1 cellular context compared by ENCODE assay signal in genomic region chr14:96167224-96168148, GRCh38.
TF ChIP-seq lines count a peak whose summit lies in the region.

No MANE protein-coding gene starts in this region.

TF ChIP-seq in HEK293, 187 proteins besides CTCF, POLR2A, EP300 and RAD21 (continued from another document):
- TF ChIP-seq KLF10 (tag by site-specific recombination; IDR thresholded peaks at IDR 0.05) = no peak
- TF ChIP-seq ZNF138 (tag by site-specific recombination; IDR thresholded peaks at IDR 0.05; ENCODE audit: borderline replicate concordance) = no peak
- TF ChIP-seq ZNF639 (tag by site-specific recombination; IDR thresholded peaks at IDR 0.05) = peak; percentile 46; the same call in 1 of the 2 replicates
- peak; percentile 92 for TF ChIP-seq KLF1 (tag by site-specific recombination; IDR thresholded peaks at IDR 0.05)
- TF ChIP-seq ZNF175 (tag by site-specific recombination; IDR thresholded peaks at IDR 0.05) = no peak
- TF ChIP-seq, protein P1, sequence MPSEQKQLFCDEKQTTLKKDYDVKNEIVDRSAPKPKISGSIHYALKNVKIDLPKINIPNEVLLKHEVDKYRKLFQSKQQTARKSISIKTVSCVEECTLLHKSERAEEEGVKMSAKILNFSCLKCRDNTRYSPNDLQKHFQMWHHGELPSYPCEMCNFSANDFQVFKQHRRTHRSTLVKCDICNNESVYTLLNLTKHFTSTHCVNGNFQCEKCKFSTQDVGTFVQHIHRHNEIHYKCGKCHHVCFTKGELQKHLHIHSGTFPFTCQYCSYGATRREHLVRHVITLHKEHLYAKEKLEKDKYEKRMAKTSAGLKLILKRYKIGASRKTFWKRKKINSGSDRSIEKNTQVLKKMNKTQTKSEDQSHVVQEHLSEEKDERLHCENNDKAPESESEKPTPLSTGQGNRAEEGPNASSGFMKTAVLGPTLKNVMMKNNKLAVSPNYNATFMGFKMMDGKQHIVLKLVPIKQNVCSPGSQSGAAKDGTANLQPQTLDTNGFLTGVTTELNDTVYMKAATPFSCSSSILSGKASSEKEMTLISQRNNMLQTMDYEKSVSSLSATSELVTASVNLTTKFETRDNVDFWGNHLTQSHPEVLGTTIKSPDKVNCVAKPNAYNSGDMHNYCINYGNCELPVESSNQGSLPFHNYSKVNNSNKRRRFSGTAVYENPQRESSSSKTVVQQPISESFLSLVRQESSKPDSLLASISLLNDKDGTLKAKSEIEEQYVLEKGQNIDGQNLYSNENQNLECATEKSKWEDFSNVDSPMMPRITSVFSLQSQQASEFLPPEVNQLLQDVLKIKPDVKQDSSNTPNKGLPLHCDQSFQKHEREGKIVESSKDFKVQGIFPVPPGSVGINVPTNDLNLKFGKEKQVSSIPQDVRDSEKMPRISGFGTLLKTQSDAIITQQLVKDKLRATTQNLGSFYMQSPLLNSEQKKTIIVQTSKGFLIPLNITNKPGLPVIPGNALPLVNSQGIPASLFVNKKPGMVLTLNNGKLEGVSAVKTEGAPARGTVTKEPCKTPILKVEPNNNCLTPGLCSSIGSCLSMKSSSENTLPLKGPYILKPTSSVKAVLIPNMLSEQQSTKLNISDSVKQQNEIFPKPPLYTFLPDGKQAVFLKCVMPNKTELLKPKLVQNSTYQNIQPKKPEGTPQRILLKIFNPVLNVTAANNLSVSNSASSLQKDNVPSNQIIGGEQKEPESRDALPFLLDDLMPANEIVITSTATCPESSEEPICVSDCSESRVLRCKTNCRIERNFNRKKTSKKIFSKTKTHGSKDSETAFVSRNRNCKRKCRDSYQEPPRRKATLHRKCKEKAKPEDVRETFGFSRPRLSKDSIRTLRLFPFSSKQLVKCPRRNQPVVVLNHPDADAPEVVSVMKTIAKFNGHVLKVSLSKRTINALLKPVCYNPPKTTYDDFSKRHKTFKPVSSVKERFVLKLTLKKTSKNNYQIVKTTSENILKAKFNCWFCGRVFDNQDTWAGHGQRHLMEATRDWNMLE (tag by site-specific recombination; conservative IDR thresholded peaks at IDR 0.05; ENCODE audit: low read depth) = 0 out of 2 replicates have a peak, but pooled peaks have one; percentile 37
- TF ChIP-seq GLIS1 (tag by site-specific recombination; IDR thresholded peaks at IDR 0.05) = peak; percentile 11; the same call in 1 of the 2 replicates
- TF ChIP-seq ZNF24 (tag by site-specific recombination; IDR thresholded peaks at IDR 0.05) = no peak
- TF ChIP-seq ZNF530 (tag by site-specific recombination; IDR thresholded peaks at IDR 0.05; ENCODE audit: low read depth) = no peak
- TF ChIP-seq, protein P2, sequence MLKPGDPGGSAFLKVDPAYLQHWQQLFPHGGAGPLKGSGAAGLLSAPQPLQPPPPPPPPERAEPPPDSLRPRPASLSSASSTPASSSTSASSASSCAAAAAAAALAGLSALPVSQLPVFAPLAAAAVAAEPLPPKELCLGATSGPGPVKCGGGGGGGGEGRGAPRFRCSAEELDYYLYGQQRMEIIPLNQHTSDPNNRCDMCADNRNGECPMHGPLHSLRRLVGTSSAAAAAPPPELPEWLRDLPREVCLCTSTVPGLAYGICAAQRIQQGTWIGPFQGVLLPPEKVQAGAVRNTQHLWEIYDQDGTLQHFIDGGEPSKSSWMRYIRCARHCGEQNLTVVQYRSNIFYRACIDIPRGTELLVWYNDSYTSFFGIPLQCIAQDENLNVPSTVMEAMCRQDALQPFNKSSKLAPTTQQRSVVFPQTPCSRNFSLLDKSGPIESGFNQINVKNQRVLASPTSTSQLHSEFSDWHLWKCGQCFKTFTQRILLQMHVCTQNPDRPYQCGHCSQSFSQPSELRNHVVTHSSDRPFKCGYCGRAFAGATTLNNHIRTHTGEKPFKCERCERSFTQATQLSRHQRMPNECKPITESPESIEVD (tag by site-specific recombination; IDR thresholded peaks at IDR 0.05) = peak; percentile 44; the same call in 1 of the 2 replicates
- peak; percentile 91 for TF ChIP-seq SP7 (tag by site-specific recombination; IDR thresholded peaks at IDR 0.05)
- no peak for TF ChIP-seq ZNF18 (tag by site-specific recombination; IDR thresholded peaks at IDR 0.05)
- TF ChIP-seq ZFHX2 (tag by site-specific recombination; conservative IDR thresholded peaks at IDR 0.05) = peak; percentile 35; the same call in 1 of the 2 replicates
- TF ChIP-seq IKZF3 (tag by site-specific recombination; IDR thresholded peaks at IDR 0.05) = 0 out of 2 replicates have a peak, but pooled peaks have one; percentile 30
- TF ChIP-seq PRDM10 (tag by site-specific recombination; IDR thresholded peaks at IDR 0.05) = peak; percentile 26; the same call in 1 of the 2 replicates
- TF ChIP-seq ZNF692 (tag by site-specific recombination; IDR thresholded peaks at IDR 0.05) = 0 out of 2 replicates have a peak, but pooled peaks have one; percentile 20
- peak; percentile 56; the same call in 1 of the 2 replicates for TF ChIP-seq YY2 (tag by site-specific recombination; IDR thresholded peaks at IDR 0.05)
- TF ChIP-seq ZNF280D (tag by site-specific recombination; IDR thresholded peaks at IDR 0.05) = no peak
- TF ChIP-seq, protein P3, sequence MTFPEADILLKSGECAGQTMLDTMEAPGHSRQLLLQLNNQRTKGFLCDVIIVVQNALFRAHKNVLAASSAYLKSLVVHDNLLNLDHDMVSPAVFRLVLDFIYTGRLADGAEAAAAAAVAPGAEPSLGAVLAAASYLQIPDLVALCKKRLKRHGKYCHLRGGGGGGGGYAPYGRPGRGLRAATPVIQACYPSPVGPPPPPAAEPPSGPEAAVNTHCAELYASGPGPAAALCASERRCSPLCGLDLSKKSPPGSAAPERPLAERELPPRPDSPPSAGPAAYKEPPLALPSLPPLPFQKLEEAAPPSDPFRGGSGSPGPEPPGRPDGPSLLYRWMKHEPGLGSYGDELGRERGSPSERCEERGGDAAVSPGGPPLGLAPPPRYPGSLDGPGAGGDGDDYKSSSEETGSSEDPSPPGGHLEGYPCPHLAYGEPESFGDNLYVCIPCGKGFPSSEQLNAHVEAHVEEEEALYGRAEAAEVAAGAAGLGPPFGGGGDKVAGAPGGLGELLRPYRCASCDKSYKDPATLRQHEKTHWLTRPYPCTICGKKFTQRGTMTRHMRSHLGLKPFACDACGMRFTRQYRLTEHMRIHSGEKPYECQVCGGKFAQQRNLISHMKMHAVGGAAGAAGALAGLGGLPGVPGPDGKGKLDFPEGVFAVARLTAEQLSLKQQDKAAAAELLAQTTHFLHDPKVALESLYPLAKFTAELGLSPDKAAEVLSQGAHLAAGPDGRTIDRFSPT (tag by site-specific recombination; IDR thresholded peaks at IDR 0.05) = no peak
- TF ChIP-seq ZIC2 (tag by site-specific recombination; IDR thresholded peaks at IDR 0.05) = peak; percentile 90
- TF ChIP-seq, protein P4, sequence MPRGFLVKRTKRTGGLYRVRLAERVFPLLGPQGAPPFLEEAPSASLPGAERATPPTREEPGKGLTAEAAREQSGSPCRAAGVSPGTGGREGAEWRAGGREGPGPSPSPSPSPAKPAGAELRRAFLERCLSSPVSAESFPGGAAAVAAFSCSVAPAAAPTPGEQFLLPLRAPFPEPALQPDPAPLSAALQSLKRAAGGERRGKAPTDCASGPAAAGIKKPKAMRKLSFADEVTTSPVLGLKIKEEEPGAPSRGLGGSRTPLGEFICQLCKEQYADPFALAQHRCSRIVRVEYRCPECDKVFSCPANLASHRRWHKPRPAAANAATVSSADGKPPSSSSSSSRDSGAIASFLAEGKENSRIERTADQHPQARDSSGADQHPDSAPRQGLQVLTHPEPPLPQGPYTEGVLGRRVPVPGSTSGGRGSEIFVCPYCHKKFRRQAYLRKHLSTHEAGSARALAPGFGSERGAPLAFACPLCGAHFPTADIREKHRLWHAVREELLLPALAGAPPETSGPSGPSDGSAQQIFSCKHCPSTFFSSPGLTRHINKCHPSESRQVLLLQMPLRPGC (tag by site-specific recombination; IDR thresholded peaks at IDR 0.05) = peak; percentile 88
- TF ChIP-seq SP3 (tag by site-specific recombination; IDR thresholded peaks at IDR 0.05) = no peak
